In the genomic region with DNA sequence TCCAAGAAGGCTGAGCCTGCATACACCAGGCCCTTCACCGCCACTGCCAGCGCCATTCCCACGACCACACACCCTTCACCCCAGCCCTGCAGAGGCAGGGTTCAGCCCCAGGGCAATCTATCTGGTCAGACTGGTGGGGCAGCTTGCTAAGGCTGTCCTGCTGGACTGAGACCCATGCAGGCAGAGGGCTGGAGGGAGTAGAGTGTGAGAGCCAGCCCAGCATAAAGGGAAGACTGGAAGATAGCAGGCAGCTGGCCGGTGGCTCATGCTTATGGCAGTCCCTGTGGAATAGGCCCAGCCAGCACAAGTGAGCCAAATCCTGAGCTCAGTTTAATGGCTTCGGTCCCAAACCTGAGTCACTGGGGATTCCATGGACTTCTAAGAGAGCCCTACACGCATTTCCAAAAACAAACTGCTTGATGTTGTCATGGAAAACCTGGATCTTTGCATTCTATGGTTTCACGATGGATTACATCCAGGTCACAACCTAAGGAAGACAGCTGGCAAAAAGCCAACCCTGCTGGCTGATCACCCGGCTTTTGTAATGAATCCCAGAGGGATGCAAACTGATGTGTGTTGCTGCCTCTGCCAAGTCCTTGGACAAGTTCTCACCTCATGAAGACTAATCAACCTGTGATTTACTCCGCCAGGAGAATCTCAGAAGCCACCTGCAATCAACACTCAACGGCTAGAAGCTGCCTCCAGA, we compare ENCODE assay signal across 8 cellular contexts.
DNase-seq lines count a peak whose midpoint lies in the region; ATAC-seq, FAIRE-seq and TF ChIP-seq lines count a peak whose summit lies in the region.

No MANE protein-coding gene starts in this region.

- in situ Hi-C loops in brain microvascular endothelial cell (cut with HindIII; ENCODE audit: low pct_ligation_motif_present, low sequenced_read_pairs): no loop called here

- no peak overlapping the region for H3K4me3 ChIP-seq in AG09309 (ENCODE audit: control insufficient read depth, low read depth, low read length)
- no peak overlapping the region for H3K4me3 ChIP-seq in brain microvascular endothelial cell (ENCODE audit: low read depth, low read length)
- no peak overlapping the region for H3K4me3 ChIP-seq in keratinocyte (ENCODE audit: control insufficient read depth in 2 of 3, extremely low read depth in 1 of 3, insufficient read depth in 2 of 3, low read depth in 1 of 3, low read length in 3 of 3)
- H3K4me3 ChIP-seq in stomach smooth muscle (ENCODE audit: low read length in 2 of 2): peak overlapping the region in 1 of 2 donors; percentile 55

- H3K79me2 ChIP-seq in keratinocyte (ENCODE audit: control insufficient read depth, insufficient read depth, low read length): peaks cover 10% of the 10 kb centered on the region

- FAIRE-seq in keratinocyte (lab: Jason Lieb, UNC): peak; percentile 88

- H4K20me1 ChIP-seq in keratinocyte (ENCODE audit: control insufficient read depth, extremely low read depth, insufficient read depth, low read length): no peaks in the 10 kb centered on the region

- DNase-seq in AG09309 (ENCODE audit: low read depth): peak; percentile 95
- peak; percentile 11 for DNase-seq in MV-4-11 (lab: John Stamatoyannopoulos, UW)
- DNase-seq in brain microvascular endothelial cell: peak; percentile 100
- DNase-seq in keratinocyte (ENCODE audit: low read depth, low spot score): peak; percentile 61
- DNase-seq in OCI-M1 (lab: John Stamatoyannopoulos, UW): no peak
- no peak for DNase-seq in cortex of kidney (lab: John Stamatoyannopoulos, UW)

- H3K4me1 ChIP-seq in keratinocyte (ENCODE audit: control insufficient read depth, extremely low read depth, insufficient read depth, low read length) (peaks cover 32% of the 10 kb centered on the region), stomach smooth muscle (ENCODE audit: control insufficient read depth, insufficient read depth, low read length) (peaks cover 65% of the 10 kb centered on the region)

- no peaks in the 10 kb centered on the region for H3K27me3 ChIP-seq in brain microvascular endothelial cell (replicated peaks)
- H3K27me3 ChIP-seq in keratinocyte (ENCODE audit: control insufficient read depth, extremely low read depth, insufficient read depth, low read length): no peaks in the 10 kb centered on the region
- no peaks in the 10 kb centered on the region for H3K27me3 ChIP-seq in stomach smooth muscle (ENCODE audit: control insufficient read depth in 1 of 2, insufficient read depth in 2 of 2, low read length in 2 of 2)

- no peaks in the 10 kb centered on the region for H3K36me3 ChIP-seq in brain microvascular endothelial cell (replicated peaks)
- peaks cover 0 to 3% of the 10 kb centered on the region in 2 experiments for H3K36me3 ChIP-seq in keratinocyte (ENCODE audit: control insufficient read depth in 2 of 2, extremely low read depth in 1 of 2, insufficient read depth in 2 of 2, low read length in 2 of 2)
- no peaks in the 10 kb centered on the region for H3K36me3 ChIP-seq in stomach smooth muscle (ENCODE audit: control insufficient read depth in 2 of 2, insufficient read depth in 2 of 2, low read length in 2 of 2)

- TF ChIP-seq CTCF in AG09309 (IDR thresholded peaks at IDR 0.05; ENCODE audit: control insufficient read depth, insufficient read depth, low read depth, low read length, missing control alignments): no peak
- TF ChIP-seq CTCF in brain microvascular endothelial cell (IDR thresholded peaks at IDR 0.05; ENCODE audit: low read depth, low read length, missing control alignments): no peak
- TF ChIP-seq CTCF in keratinocyte (optimal IDR thresholded peaks at IDR 0.05 in 1 of 3, IDR thresholded peaks at IDR 0.05 in 1 of 3, conservative IDR thresholded peaks at IDR 0.05 in 1 of 3; ENCODE audit: extremely low read depth in 1 of 3, insufficient read depth in 2 of 3, low read length in 3 of 3): no peak

- peak overlapping the region; percentile 36 for H3K4me2 ChIP-seq in keratinocyte (ENCODE audit: control insufficient read depth, extremely low read depth, insufficient read depth, low read depth, low read length)

- no peak overlapping the region for H2AFZ ChIP-seq in keratinocyte (ENCODE audit: control insufficient read depth, low read length)

- peak overlapping the region; percentile 58 for H3K9ac ChIP-seq in keratinocyte (ENCODE audit: control insufficient read depth, extremely low read depth, insufficient read depth, low read length)
- peak overlapping the region; percentile 46 to 51 for H3K9ac ChIP-seq in stomach smooth muscle (ENCODE audit: low read length in 2 of 2)

- ATAC-seq in HG03460 (IDR thresholded peaks at IDR 0.05; ENCODE audit: unreplicated experiment): no peak

- H3K9me3 ChIP-seq in keratinocyte (ENCODE audit: control insufficient read depth, low read depth, low read length) (no peaks in the 10 kb centered on the region), stomach smooth muscle (ENCODE audit: control insufficient read depth in 2 of 2, low read length in 2 of 2) (no peaks in the 10 kb centered on the region)

- H3K9me1 ChIP-seq in keratinocyte (ENCODE audit: control insufficient read depth, extremely low read depth, insufficient read depth, low read length): peaks cover 10% of the 10 kb centered on the region

- dilution Hi-C loops in keratinocyte (cut with MboI; ENCODE audit: extremely low pct_ligation_motif_present, low sequenced_read_pairs): no loop called here

- H3K27ac ChIP-seq in brain microvascular endothelial cell: peak overlapping the region; percentile 90
- peak overlapping the region; percentile 89 for H3K27ac ChIP-seq in keratinocyte (ENCODE audit: control insufficient read depth, insufficient read depth, low read length)
- peak overlapping the region; percentile 85 for H3K27ac ChIP-seq in stomach smooth muscle (ENCODE audit: low read length)

Comparison
In these comparisons a context has a peak if more than half of its experiments do, and no peak if none do; other contexts are left out.
1. DNase-seq: peak in AG09309 (single experiment), MV-4-11 (single experiment), brain microvascular endothelial cell (single experiment) and keratinocyte (single experiment); none in OCI-M1 (single experiment) and cortex of kidney (single experiment).
2. Peak in every context shown above with its lines, with median percentiles within 50 percentile points of each other: H3K27ac ChIP-seq.